In genomic region chr2:144333144-144333555, GRCh38 we compare ENCODE assay signal across 8 cellular contexts.
A peak's percentile ranks its signal among the peaks of the same experiment; 100 is the strongest.
DNase-seq lines count a peak whose midpoint lies in the region; ATAC-seq and TF ChIP-seq lines count a peak whose summit lies in the region.

No MANE protein-coding gene starts in this region.

- no peaks in the 10 kb centered on the region for H3K27me3 Mint-ChIP-seq in activated T-cell treated with anti-CD3 and anti-CD28 coated beads, Interleukin-2, amount 50 U/mL, for 4 hours (ENCODE audit: low read depth)

- no peaks in the 10 kb centered on the region for H3K9me3 Mint-ChIP-seq in activated T-cell treated with anti-CD3 and anti-CD28 coated beads, Interleukin-2, amount 50 U/mL, for 4 hours

- H3K27me3 ChIP-seq in lower lobe of right lung (ENCODE audit: low read depth) (no peaks in the 10 kb centered on the region), thoracic aorta (replicated peaks; ENCODE audit: insufficient read depth) (no peaks in the 10 kb centered on the region)

- H3K36me3 ChIP-seq in lower lobe of right lung (no peaks in the 10 kb centered on the region), thoracic aorta (no peaks in the 10 kb centered on the region)

- H3K27ac ChIP-seq in lower lobe of right lung (peak overlapping the region; percentile 87), thoracic aorta (peak overlapping the region; percentile 74 to 78)

- peaks cover 6% of the 10 kb centered on the region for H3K36me3 Mint-ChIP-seq in activated T-cell treated with anti-CD3 and anti-CD28 coated beads, Interleukin-2, amount 50 U/mL, for 4 hours (ENCODE audit: insufficient read depth)

- H3K9me3 ChIP-seq in lower lobe of right lung (no peaks in the 10 kb centered on the region), thoracic aorta (no peaks in the 10 kb centered on the region)

- in situ Hi-C loops in astrocyte of the cerebellum (cut with HindIII; ENCODE audit: low sequenced_read_pairs) = no loop called here

- H3K4me1 ChIP-seq in lower lobe of right lung = peaks cover 22% of the 10 kb centered on the region
- peaks cover 5 to 12% of the 10 kb centered on the region in 2 donors for H3K4me1 ChIP-seq in thoracic aorta (ENCODE audit: control insufficient read depth in 1 of 2, low read depth in 2 of 2)

- no peak for ATAC-seq in activated T-cell treated with anti-CD3 and anti-CD28 coated beads, Interleukin-2, amount 50 U/mL, for 4 hours
- ATAC-seq in lower lobe of right lung (no peak), thoracic aorta (ENCODE audit: insufficient number of reproducible peaks, low FRiP score, low read depth) (no peak), GM19023 (IDR thresholded peaks at IDR 0.05; ENCODE audit: unreplicated experiment) (no peak), GM21576 (IDR thresholded peaks at IDR 0.05; ENCODE audit: unreplicated experiment) (no peak)

- TF ChIP-seq CTCF in astrocyte of the cerebellum (IDR thresholded peaks at IDR 0.05; ENCODE audit: low read depth, low read length, missing control alignments) = no peak
- TF ChIP-seq CTCF in lower lobe of right lung (IDR thresholded peaks at IDR 0.05) = no peak
- TF ChIP-seq CTCF in thoracic aorta (IDR thresholded peaks at IDR 0.05) = no peak

- H3K4me1 Mint-ChIP-seq in activated T-cell treated with anti-CD3 and anti-CD28 coated beads, Interleukin-2, amount 50 U/mL, for 4 hours (ENCODE audit: low read depth) = peaks cover 34% of the 10 kb centered on the region

- intact Hi-C loops in lower lobe of right lung (cut with DNase I) = no loop called here

- peak overlapping the region; percentile 79 for H3K4me3 Mint-ChIP-seq in activated T-cell treated with anti-CD3 and anti-CD28 coated beads, Interleukin-2, amount 50 U/mL, for 4 hours

- H3K4me3 ChIP-seq in astrocyte of the cerebellum (ENCODE audit: low read depth, low read length) (peak overlapping the region; percentile 62), lower lobe of right lung (peak overlapping the region; percentile 82), thoracic aorta (peak overlapping the region; percentile 74)

- DNase-seq in activated T-cell treated with anti-CD3 and anti-CD28 coated beads, Interleukin-2, amount 50 U/mL, for 4 hours = no peak
- DNase-seq in activated T-cell treated with anti-CD3 and anti-CD28 coated beads for 4 hours (no peak), astrocyte of the cerebellum (ENCODE audit: low read depth) (no peak), lower lobe of right lung (no peak), thoracic aorta (ENCODE audit: low spot score) (no peak), activated gamma-delta T cell treated with Interleukin-2 at 50 U/mL for 16 hours (no peak)
